Comparison of ENCODE assay signal across 18 cellular contexts in genomic region chr9:15942806-15943424, GRCh38.
A peak's percentile ranks its signal among the peaks of the same experiment; 100 is the strongest.
DNase-seq lines count a peak whose midpoint lies in the region; ATAC-seq and TF ChIP-seq lines count a peak whose summit lies in the region.
"Had no signal": no experiment of that assay in that cellular context is flagged by ENCODE, and none has a peak within 500 bp of the region (broad histone marks: within the 10 kb centered on the region; RNA-seq: fewer than 3 reads in every experiment).

No MANE protein-coding gene starts in this region.

- TF ChIP-seq CTCF in LNCaP clone FGC (IDR thresholded peaks at IDR 0.05; ENCODE audit: control insufficient read depth, extremely low read depth, insufficient read depth): peak; percentile 38
- TF ChIP-seq CTCF in fibroblast of mammary gland (conservative IDR thresholded peaks at IDR 0.05; ENCODE audit: control insufficient read depth, insufficient read depth, low read depth, low read length): no peak
- TF ChIP-seq CTCF in mesothelial cell of epicardium (IDR thresholded peaks at IDR 0.05; ENCODE audit: unreplicated experiment): no peak

- no peak overlapping the region for H3K27ac Mint-ChIP-seq in mesothelial cell of epicardium

- peaks cover 9% of the 10 kb centered on the region for H3K9me3 Mint-ChIP-seq in mesothelial cell of epicardium
- H3K9me3 Mint-ChIP-seq in activated T-cell treated with anti-CD3 and anti-CD28 coated beads, Interleukin-2, amount 50 U/mL, for 4 hours: peaks cover 4% of the 10 kb centered on the region

- no peak for ATAC-seq in activated T-cell treated with anti-CD3 and anti-CD28 coated beads, Interleukin-2, amount 50 U/mL, for 4 hours

- H3K4me3 Mint-ChIP-seq in mesothelial cell of epicardium: no peak overlapping the region
- no peak overlapping the region for H3K4me3 Mint-ChIP-seq in activated T-cell treated with anti-CD3 and anti-CD28 coated beads, Interleukin-2, amount 50 U/mL, for 4 hours

- DNase-seq in Daoy (ENCODE audit: low read depth) (peak; percentile 5), LNCaP clone FGC (ENCODE audit: low read depth) (no peak), fibroblast of mammary gland (ENCODE audit: low read depth) (peak; percentile 14), left kidney (ENCODE audit: low read depth, low spot score) (peak; percentile 52), NCI-H2227 treated with DMSO at 0.1 percent for 48 hours (lab: John Stamatoyannopoulos, UW) (no peak), mesothelial cell of epicardium (ENCODE audit: low spot score in 2 of 2, unreplicated experiment in 2 of 2) (no peak), mucosa of gallbladder (ENCODE audit: low spot score) (no peak)
- no peak for DNase-seq in activated T-cell treated with anti-CD3 and anti-CD28 coated beads, Interleukin-2, amount 50 U/mL, for 4 hours
- DNase-seq: ACHN, C1 segment of cervical spinal cord, DMS79 treated with DMSO at 0.1 percent for 48 hours, NCI-H1105 treated with DMSO at 0.1 percent for 48 hours, NCI-H1694, NCI-H2081 treated with DMSO at 0.1 percent for 48 hours, NCI-H524, RPMI8226, SIG-M5 had no signal

- no peaks in the 10 kb centered on the region for H3K27me3 Mint-ChIP-seq in mesothelial cell of epicardium (ENCODE audit: low read depth)
- H3K27me3 Mint-ChIP-seq in activated T-cell treated with anti-CD3 and anti-CD28 coated beads, Interleukin-2, amount 50 U/mL, for 4 hours (ENCODE audit: low read depth): no peaks in the 10 kb centered on the region

- peaks cover 4% of the 10 kb centered on the region for H3K4me1 Mint-ChIP-seq in mesothelial cell of epicardium
- no peaks in the 10 kb centered on the region for H3K4me1 Mint-ChIP-seq in activated T-cell treated with anti-CD3 and anti-CD28 coated beads, Interleukin-2, amount 50 U/mL, for 4 hours (ENCODE audit: low read depth)

- H3K36me3 Mint-ChIP-seq in mesothelial cell of epicardium: no peaks in the 10 kb centered on the region
- H3K36me3 Mint-ChIP-seq in activated T-cell treated with anti-CD3 and anti-CD28 coated beads, Interleukin-2, amount 50 U/mL, for 4 hours (ENCODE audit: insufficient read depth): no peaks in the 10 kb centered on the region

- H3K4me3 ChIP-seq in LNCaP clone FGC (ENCODE audit: low read depth, low read length) (no peak overlapping the region), fibroblast of mammary gland (ENCODE audit: control insufficient read depth, low read depth, low read length) (no peak overlapping the region)
- H3K4me3 ChIP-seq: HAP-1 had no signal

Comparison
In these comparisons a context has a peak if more than half of its experiments do, and no peak if none do; other contexts are left out.
1. DNase-seq: peak in Daoy (single experiment), fibroblast of mammary gland (single experiment) and left kidney (single experiment); none in LNCaP clone FGC (single experiment), NCI-H2227 treated with DMSO at 0.1 percent for 48 hours (single experiment), mesothelial cell of epicardium (0 of 2), activated T-cell treated with anti-CD3 and anti-CD28 coated beads, Interleukin-2, amount 50 U/mL, for 4 hours (single experiment) and mucosa of gallbladder (single experiment).